ENCODE assay signal across 8 cellular contexts in genomic region chr1:209756608-209757445, GRCh38. TPM values are rescaled to one million over a fixed set of nuclear protein-coding genes. Genes with fewer than 3 reads are reported as not detected.
DNase-seq lines count a peak whose midpoint lies in the region; ATAC-seq and TF ChIP-seq lines count a peak whose summit lies in the region.

No MANE protein-coding gene starts in this region.

- no peaks in the 10 kb centered on the region for H3K36me3 ChIP-seq in gastrocnemius medialis
- no peaks in the 10 kb centered on the region for H3K36me3 ChIP-seq in BE2C

- H3K9me3 ChIP-seq in gastrocnemius medialis = no peaks in the 10 kb centered on the region
- H3K9me3 ChIP-seq in BE2C = no peaks in the 10 kb centered on the region

- no peak overlapping the region for H3K4me3 ChIP-seq in gastrocnemius medialis
- H3K4me3 ChIP-seq in BE2C (ENCODE audit: low read depth, low read length) = no peak overlapping the region

- peak overlapping the region; percentile 42 for H3K27ac ChIP-seq in layer of hippocampus (ENCODE audit: low read depth, low read length)
- no peak overlapping the region for H3K27ac ChIP-seq in gastrocnemius medialis

- H3K4me1 ChIP-seq in gastrocnemius medialis = peaks cover 0 to 12% of the 10 kb centered on the region in 2 donors
- H3K4me1 ChIP-seq in BE2C = no peaks in the 10 kb centered on the region

- intact Hi-C loops in gastrocnemius medialis (cut with DNase I; ENCODE audit: low total_unique reads) = no loop called here

- DNase-seq in NK-92 treated with Interleukin-12 subunit alpha and Interleukin-12 subunit beta, amount 100 ng/mL, for 24 hours (lab: John Stamatoyannopoulos, UW) = peak; percentile 29
- no peak for DNase-seq in NK-92 (lab: John Stamatoyannopoulos, UW; ENCODE audit: unreplicated experiment)
- DNase-seq in activated CD4-positive, alpha-beta T cell treated with anti-CD3 and anti-CD28 coated beads, Interleukin-2, amount 50 U/mL, for 1 hour = peak; percentile 37
- no peak for DNase-seq in gastrocnemius medialis
- DNase-seq in BE2C = no peak

- H3K27me3 ChIP-seq in layer of hippocampus (ENCODE audit: control insufficient read depth, insufficient read depth, low read length) (no peaks in the 10 kb centered on the region), gastrocnemius medialis (no peaks in the 10 kb centered on the region), BE2C (no peaks in the 10 kb centered on the region)

- TF ChIP-seq POLR2A in gastrocnemius medialis (IDR thresholded peaks at IDR 0.05) = no peak

- in situ Hi-C loops in gastrocnemius medialis (cut with MboI; ENCODE audit: low sequenced_read_pairs in 4 of 4) = loop anchor here in 1 of 4 donors (5.0 kb wide), 1 partner anchor 180 kb away; no protein-coding TSS in a partner anchor

- no peak for TF ChIP-seq CTCF in gastrocnemius medialis (IDR thresholded peaks at IDR 0.05 in 4 of 5, conservative IDR thresholded peaks at IDR 0.05 in 1 of 5)
- no peak for TF ChIP-seq CTCF in BE2C (IDR thresholded peaks at IDR 0.05; ENCODE audit: low read depth, low read length)

- ATAC-seq in HG03175 (IDR thresholded peaks at IDR 0.05; ENCODE audit: unreplicated experiment) (peak; percentile 40), GM18520 (IDR thresholded peaks at IDR 0.05; ENCODE audit: unreplicated experiment) (no peak), gastrocnemius medialis (no peak)

RNA-seq across cellular contexts. Expression of gene TRAF3IP3, which starts 1.0 kb away (rescaled TPM):
- 1 to 10 TPM in 1 of 4 donors, under 1 TPM in 2, not detected in 1; 0.16 to 1.5 (median 0.35) TPM for total RNA-seq in gastrocnemius medialis
- polyA plus RNA-seq in BE2C (2012; ENCODE audit: insufficient read depth, insufficient read length, low read depth) = 0.40 TPM

RNA-seq across cellular contexts. Expression of gene C1orf74, which starts 27.5 kb away (rescaled TPM):
- total RNA-seq in gastrocnemius medialis = under 1 TPM; 0.38 to 0.82 (median 0.54) TPM
- 5.2 TPM for polyA plus RNA-seq in BE2C (2012; ENCODE audit: insufficient read depth, insufficient read length, low read depth)

RNA-seq across cellular contexts. Expression of gene IRF6, which starts 49.1 kb away (rescaled TPM):
- 1 to 10 TPM in 1 of 4 donors, under 1 TPM in 3; 0.31 to 1.7 (median 0.49) TPM for total RNA-seq in gastrocnemius medialis
- polyA plus RNA-seq in BE2C (2012; ENCODE audit: insufficient read depth, insufficient read length, low read depth) = 4.9 TPM

RNA-seq across cellular contexts. Expression of gene HSD11B1, which starts 52.2 kb away (rescaled TPM):
- 10 to 100 TPM in 1 of 4 donors, 1 to 10 TPM in 3; 3.0 to 16.0 (median 6.8) TPM for total RNA-seq in gastrocnemius medialis
- not detected for polyA plus RNA-seq in BE2C (2012; ENCODE audit: insufficient read depth, insufficient read length, low read depth)

Comparison
In these comparisons a context has a peak if more than half of its experiments do, and no peak if none do; other contexts are left out.
1. DNase-seq: peak in NK-92 treated with Interleukin-12 subunit alpha and Interleukin-12 subunit beta, amount 100 ng/mL, for 24 hours (single experiment) and activated CD4-positive, alpha-beta T cell treated with anti-CD3 and anti-CD28 coated beads, Interleukin-2, amount 50 U/mL, for 1 hour (single experiment); none in NK-92 (single experiment), gastrocnemius medialis (0 of 2) and BE2C (single experiment).